9 cellular contexts compared by ENCODE assay signal in the genomic region with DNA sequence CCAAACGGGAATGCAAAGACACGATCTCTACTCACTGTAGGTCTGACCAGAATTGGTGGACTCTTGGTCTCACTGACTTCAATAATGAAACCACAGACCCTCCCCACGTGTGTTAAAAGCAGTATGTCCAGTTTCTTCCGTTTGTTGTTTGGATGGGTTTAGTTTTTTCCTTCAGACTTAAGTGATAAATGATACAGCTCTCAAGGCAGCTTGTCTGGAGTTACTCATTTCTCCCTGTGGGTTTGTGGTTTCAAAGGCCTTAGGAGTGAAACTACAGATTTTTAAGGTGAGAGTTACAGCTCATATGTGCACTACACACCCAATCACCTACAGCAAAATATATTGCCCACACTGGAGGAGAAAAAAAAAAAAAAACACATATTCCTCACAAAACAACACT.
DNase-seq lines count a peak whose midpoint lies in the region; ATAC-seq lines count a peak whose summit lies in the region.
"Had no signal": no experiment of that assay in that cellular context is flagged by ENCODE, and none has a peak within 500 bp of the region (broad histone marks: within the 10 kb centered on the region; RNA-seq: fewer than 3 reads in every experiment).

No MANE protein-coding gene starts in this region.

- intact Hi-C loops in activated T-helper 1 cell treated with anti-CD3 and anti-CD28 coated beads, Interleukin-12 subunit alpha, Interleukin-12 subunit beta, Interleukin-2, Interleukin-4 antibody, amounts not matched to agents 30 ng/mL and 10 ng/mL and 1 ng/mL, durations not matched to agents 14 hours and 24 hours and 36 hours (cut with micrococcal nuclease) = loop anchor here (1.0 to 10.0 kb wide), 4 partner anchors 64 to 1250 kb away; a partner anchor contains a TSS
- intact Hi-C loops in left cardiac atrium (cut with DNase I) = no loop called here

- H3K36me3 Mint-ChIP-seq in activated T-helper 1 cell treated with anti-CD3 and anti-CD28 coated beads, Interleukin-12 subunit alpha, Interleukin-12 subunit beta, Interleukin-2, Interleukin-4 antibody, amounts not matched to agents 30 ng/mL and 10 ng/mL and 1 ng/mL, durations not matched to agents 14 hours and 24 hours and 36 hours (ENCODE audit: low read depth) = peaks cover 2% of the 10 kb centered on the region
- H3K36me3 Mint-ChIP-seq in stimulated activated memory B cell treated with anti-CD40 and anti-IgM and Interleukin-4, amounts not matched to agents 10 μg/mL and 1 μg/mL and 100 μg/mL, for 72 hours = no peaks in the 10 kb centered on the region

- peaks cover 50% of the 10 kb centered on the region for H3K27me3 Mint-ChIP-seq in activated T-helper 1 cell treated with anti-CD3 and anti-CD28 coated beads, Interleukin-12 subunit alpha, Interleukin-12 subunit beta, Interleukin-2, Interleukin-4 antibody, amounts not matched to agents 30 ng/mL and 10 ng/mL and 1 ng/mL, durations not matched to agents 14 hours and 24 hours and 36 hours (ENCODE audit: insufficient read depth)
- peaks cover 34% of the 10 kb centered on the region for H3K27me3 Mint-ChIP-seq in stimulated activated memory B cell treated with anti-CD40 and anti-IgM and Interleukin-4, amounts not matched to agents 10 μg/mL and 1 μg/mL and 100 μg/mL, for 72 hours

- peak overlapping the region; percentile 16 for H3K4me3 Mint-ChIP-seq in activated T-helper 1 cell treated with anti-CD3 and anti-CD28 coated beads, Interleukin-12 subunit alpha, Interleukin-12 subunit beta, Interleukin-2, Interleukin-4 antibody, amounts not matched to agents 30 ng/mL and 10 ng/mL and 1 ng/mL, durations not matched to agents 14 hours and 24 hours and 36 hours
- no peak overlapping the region for H3K4me3 Mint-ChIP-seq in stimulated activated memory B cell treated with anti-CD40 and anti-IgM and Interleukin-4, amounts not matched to agents 10 μg/mL and 1 μg/mL and 100 μg/mL, for 72 hours

- H3K9me3 Mint-ChIP-seq in activated T-helper 1 cell treated with anti-CD3 and anti-CD28 coated beads, Interleukin-12 subunit alpha, Interleukin-12 subunit beta, Interleukin-2, Interleukin-4 antibody, amounts not matched to agents 30 ng/mL and 10 ng/mL and 1 ng/mL, durations not matched to agents 14 hours and 24 hours and 36 hours = peaks cover 8% of the 10 kb centered on the region
- peaks cover 7% of the 10 kb centered on the region for H3K9me3 Mint-ChIP-seq in stimulated activated memory B cell treated with anti-CD40 and anti-IgM and Interleukin-4, amounts not matched to agents 10 μg/mL and 1 μg/mL and 100 μg/mL, for 72 hours

- H3K27ac Mint-ChIP-seq in activated T-helper 1 cell treated with anti-CD3 and anti-CD28 coated beads, Interleukin-12 subunit alpha, Interleukin-12 subunit beta, Interleukin-2, Interleukin-4 antibody, amounts not matched to agents 30 ng/mL and 10 ng/mL and 1 ng/mL, durations not matched to agents 14 hours and 24 hours and 36 hours = no peak overlapping the region
- H3K27ac Mint-ChIP-seq in stimulated activated memory B cell treated with anti-CD40 and anti-IgM and Interleukin-4, amounts not matched to agents 10 μg/mL and 1 μg/mL and 100 μg/mL, for 72 hours = no peak overlapping the region

- ATAC-seq in HG03097 (IDR thresholded peaks at IDR 0.05; ENCODE audit: low FRiP score, unreplicated experiment) = peak; percentile 92
- peak; percentile 72 for ATAC-seq in stimulated activated memory B cell treated with anti-CD40 and anti-IgM and Interleukin-4, amounts not matched to agents 10 μg/mL and 1 μg/mL and 100 μg/mL, for 72 hours
- ATAC-seq in left cardiac atrium = no peak

- H3K4me1 Mint-ChIP-seq in activated T-helper 1 cell treated with anti-CD3 and anti-CD28 coated beads, Interleukin-12 subunit alpha, Interleukin-12 subunit beta, Interleukin-2, Interleukin-4 antibody, amounts not matched to agents 30 ng/mL and 10 ng/mL and 1 ng/mL, durations not matched to agents 14 hours and 24 hours and 36 hours (ENCODE audit: low read depth) = peaks cover 17% of the 10 kb centered on the region
- H3K4me1 Mint-ChIP-seq in stimulated activated memory B cell treated with anti-CD40 and anti-IgM and Interleukin-4, amounts not matched to agents 10 μg/mL and 1 μg/mL and 100 μg/mL, for 72 hours = peaks cover 8% of the 10 kb centered on the region

- DNase-seq in activated T-cell treated with anti-CD3 and anti-CD28 coated beads for 24 hours (ENCODE audit: low read depth) (peak; percentile 7), activated T-cell treated with anti-CD3 and anti-CD28 coated beads for 4 hours (no peak), activated gamma-delta T cell treated with Interleukin-2 at 50 U/mL for 16 hours (no peak), left cardiac atrium (no peak), DMS114 treated with DMSO at 0.1 percent for 48 hours (lab: John Stamatoyannopoulos, UW; ENCODE audit: unreplicated experiment) (no peak)
- DNase-seq in activated T-helper 1 cell treated with anti-CD3 and anti-CD28 coated beads, Interleukin-12 subunit alpha, Interleukin-12 subunit beta, Interleukin-2, Interleukin-4 antibody, amounts not matched to agents 30 ng/mL and 10 ng/mL and 1 ng/mL, durations not matched to agents 14 hours and 24 hours and 36 hours (ENCODE audit: low spot score) = peak; percentile 14
- DNase-seq: NCI-H187 had no signal

Comparison
In these comparisons a context has a peak if more than half of its experiments do, and no peak if none do; other contexts are left out.
1. DNase-seq: peak in activated T-cell treated with anti-CD3 and anti-CD28 coated beads for 24 hours (single experiment) and activated T-helper 1 cell treated with anti-CD3 and anti-CD28 coated beads, Interleukin-12 subunit alpha, Interleukin-12 subunit beta, Interleukin-2, Interleukin-4 antibody, amounts not matched to agents 30 ng/mL and 10 ng/mL and 1 ng/mL, durations not matched to agents 14 hours and 24 hours and 36 hours (single experiment); none in activated T-cell treated with anti-CD3 and anti-CD28 coated beads for 4 hours (single experiment), activated gamma-delta T cell treated with Interleukin-2 at 50 U/mL for 16 hours (single experiment), left cardiac atrium (single experiment) and DMS114 treated with DMSO at 0.1 percent for 48 hours (single experiment).
2. ATAC-seq: peak in HG03097 (single experiment) and stimulated activated memory B cell treated with anti-CD40 and anti-IgM and Interleukin-4, amounts not matched to agents 10 μg/mL and 1 μg/mL and 100 μg/mL, for 72 hours (single experiment); none in left cardiac atrium (0 of 2).